ENCODE assay signal across 8 cellular contexts in genomic region chr11:75814686-75815344, GRCh38. TPM values are rescaled to one million over a fixed set of nuclear protein-coding genes. Genes with fewer than 3 reads are reported as not detected.
DNase-seq lines count a peak whose midpoint lies in the region; TF ChIP-seq lines count a peak whose summit lies in the region.

Gene UVRAG, plus strand, starts transcription at chr11:75815210. Its CDS starts 198 bp downstream, at chr11:75815408.

- no peaks in the 10 kb centered on the region for H3K27me3 ChIP-seq in effector memory CD4-positive, alpha-beta T cell (replicated peaks; ENCODE audit: control insufficient read depth, insufficient read depth, low read length, poor library complexity, severe bottlenecking)

- H3K9me3 ChIP-seq in effector memory CD4-positive, alpha-beta T cell (ENCODE audit: control insufficient read depth, low read length) = no peaks in the 10 kb centered on the region

- TF ChIP-seq CTCF in GM20000 (IDR thresholded peaks at IDR 0.05; ENCODE audit: extremely low read depth, missing control alignments) = no peak

- H3K4me3 ChIP-seq in effector memory CD4-positive, alpha-beta T cell (ENCODE audit: insufficient read depth, low read depth, low read length, poor library complexity, severe bottlenecking) = peak within 1 kb of the TSS; percentile 94

- POLR2A ChIA-PET in activated CD8-positive, alpha-beta memory T cell treated with anti-CD3 and anti-CD28 coated beads for 36 hours (lab: Charles Lee) = no interaction called here

- DNase-seq in CMK (ENCODE audit: low read depth) (peak; percentile 98), GM20000 (ENCODE audit: low spot score) (peak; percentile 96), HT-29 (ENCODE audit: low spot score) (peak; percentile 100), NOMO-1 (lab: John Stamatoyannopoulos, UW; ENCODE audit: unreplicated experiment in 2 of 2) (peak; percentile 99), lung microvascular endothelial cell (ENCODE audit: low read depth in 2 of 2) (peak; percentile 99 to 100)
- peak; percentile 95 to 98 (median 98) for DNase-seq in effector memory CD4-positive, alpha-beta T cell
- DNase-seq in stimulated activated CD4-positive, alpha-beta T cell treated with anti-CD3 and anti-CD28 coated beads, TNF-alpha, amount 100 ng/mL, for 48 hours (ENCODE audit: low read depth in 3 of 3) = peak; percentile 95 to 98 (median 97)

- peak within 1 kb of the TSS; percentile 89 for H3K27ac ChIP-seq in effector memory CD4-positive, alpha-beta T cell (ENCODE audit: insufficient read depth, low read length, poor library complexity, severe bottlenecking)

- CTCF ChIA-PET in activated CD8-positive, alpha-beta memory T cell treated with anti-CD3 and anti-CD28 coated beads for 36 hours (lab: Charles Lee) = interaction anchor here (1.1 to 1.5 kb wide), 2 partner anchors 12 to 280 kb away, joined by 3 to 8 read pairs; no protein-coding TSS in a partner anchor

- H3K4me1 ChIP-seq in effector memory CD4-positive, alpha-beta T cell (ENCODE audit: control insufficient read depth, insufficient read depth, low read length, poor library complexity, severe bottlenecking) = peaks cover 22% of the 10 kb centered on the region

- no peaks in the 10 kb centered on the region for H3K36me3 ChIP-seq in effector memory CD4-positive, alpha-beta T cell (ENCODE audit: control insufficient read depth, insufficient read depth, low read length)

RNA-seq across cellular contexts. Expression of gene UVRAG, which starts in this region (rescaled TPM):
- total RNA-seq in HT-29 (2014; rRNA removed; shearing (Covaris generic)) = 11.9 and 12.1 TPM in 2 replicates
- total RNA-seq in activated CD8-positive, alpha-beta memory T cell treated with anti-CD3 and anti-CD28 coated beads for 36 hours = 10 to 100 TPM; 15.7 to 16.4 TPM
- total RNA-seq in lung microvascular endothelial cell = 41.0 and 60.7 TPM in 2 replicates

Comparison
In these comparisons a context has a peak if more than half of its experiments do, and no peak if none do; other contexts are left out.
1. Peak in every context shown above with its lines: DNase-seq, H3K4me3 ChIP-seq and H3K27ac ChIP-seq.